8 cellular contexts compared by ENCODE assay signal in the genomic region with DNA sequence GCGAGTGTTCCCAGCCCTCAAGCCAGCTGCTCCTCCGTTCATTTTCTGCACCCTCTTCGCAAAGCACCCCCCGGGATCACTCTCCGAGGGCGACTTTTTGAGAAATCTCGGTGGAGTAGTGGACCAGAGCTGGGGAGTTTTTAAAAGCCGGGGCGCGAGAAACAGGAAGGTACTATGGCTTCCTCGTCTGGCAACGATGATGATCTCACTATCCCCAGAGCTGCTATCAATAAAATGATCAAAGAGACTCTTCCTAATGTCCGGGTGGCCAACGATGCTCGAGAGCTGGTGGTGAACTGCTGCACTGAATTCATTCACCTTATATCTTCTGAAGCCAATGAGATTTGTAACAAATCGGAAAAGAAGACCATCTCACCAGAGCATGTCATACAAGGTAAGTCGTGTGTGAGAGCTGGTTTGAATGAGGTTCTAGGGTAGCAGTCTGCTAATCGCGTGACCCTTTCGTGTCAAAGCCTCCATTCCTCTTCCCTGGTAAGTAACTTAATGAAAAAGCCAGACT. TPM values are rescaled to one million over a fixed set of nuclear protein-coding genes. Genes with fewer than 3 reads are reported as not detected.
DNase-seq lines count a peak whose midpoint lies in the region; ATAC-seq, FAIRE-seq and TF ChIP-seq lines count a peak whose summit lies in the region.

No MANE protein-coding gene starts in this region.

- ATAC-seq in GM18508 (IDR thresholded peaks at IDR 0.05; ENCODE audit: insufficient read depth, unreplicated experiment) (peak; percentile 26), HG03025 (IDR thresholded peaks at IDR 0.05; ENCODE audit: low FRiP score, unreplicated experiment) (peak; percentile 14), pancreas (peak; percentile 11 to 39 (median 22))

- intact Hi-C loops in pancreas (cut with DNase I) = no loop called here

- H3K9ac ChIP-seq in OCI-LY3 (ENCODE audit: low read length) = peak overlapping the region; percentile 99

- H3K4me3 ChIP-seq in OCI-LY3 (ENCODE audit: low read length) = peak overlapping the region; percentile 99
- H3K4me3 ChIP-seq in pancreas = peak overlapping the region; percentile 81 to 96 (median 96)

- H3K79me2 ChIP-seq in OCI-LY3 (ENCODE audit: low read length) = peaks cover 85% of the 10 kb centered on the region

- no peaks in the 10 kb centered on the region for H3K27me3 ChIP-seq in OCI-LY3 (ENCODE audit: low read depth, low read length)
- H3K27me3 ChIP-seq in pancreas = no peaks in the 10 kb centered on the region

- H3K4me1 ChIP-seq in OCI-LY3 (ENCODE audit: low read length) (peaks cover 20% of the 10 kb centered on the region), pancreas (peaks cover 5 to 22% (median 18%) of the 10 kb centered on the region in 3 donors)

- peak; percentile 32 for DNase-seq in Ammon's horn (ENCODE audit: low spot score)
- DNase-seq in activated effector memory CD4-positive, alpha-beta T cell treated with anti-CD3 and anti-CD28 coated beads, Interleukin-2, amount 50 U/mL, for 16 hours = peak; percentile 77
- DNase-seq in germinal center (ENCODE audit: low spot score) = peak; percentile 49
- no peak for DNase-seq in pancreas
- DNase-seq in SKM-1 treated with dmso at 0.1 percent for 144 hours (lab: John Stamatoyannopoulos, UW; ENCODE audit: unreplicated experiment) = no peak

- H4K20me1 ChIP-seq in OCI-LY3 (ENCODE audit: insufficient read depth, low read length) = peaks cover 43% of the 10 kb centered on the region

- 0% methylated on average over 20 of the region's 20 CpGs for WGBS in pancreas, 2 donors

- H3K9me3 ChIP-seq in OCI-LY3 (ENCODE audit: insufficient read depth, low read length) (no peaks in the 10 kb centered on the region), pancreas (no peaks in the 10 kb centered on the region)

- no peak overlapping the region for H2AFZ ChIP-seq in OCI-LY3 (ENCODE audit: low read depth, low read length)

- TF ChIP-seq CTCF in OCI-LY3 (IDR thresholded peaks at IDR 0.05; ENCODE audit: low read depth, low read length) (no peak), pancreas (IDR thresholded peaks at IDR 0.05) (no peak)

- no peak for FAIRE-seq in pancreas (lab: Jason Lieb, UNC)

- H3K4me2 ChIP-seq in OCI-LY3 (ENCODE audit: low read length) = peak overlapping the region; percentile 67

- peak overlapping the region; percentile 92 for H3K27ac ChIP-seq in OCI-LY3 (ENCODE audit: low read length)
- H3K27ac ChIP-seq in pancreas = peak overlapping the region; percentile 76 to 96 (median 90)

- peaks cover 7% of the 10 kb centered on the region for H3K36me3 ChIP-seq in OCI-LY3 (replicated peaks; ENCODE audit: low read depth, low read length)
- H3K36me3 ChIP-seq in pancreas = no peaks in the 10 kb centered on the region

RNA-seq across cellular contexts. Expression of a gene that starts 0.8 kb away (rescaled TPM):
- total RNA-seq in pancreas = 10 to 100 TPM; 10.1 to 26.0 (median 16.5) TPM
- polyA plus RNA-seq in pancreas = 1 to 10 TPM; 3.3 to 7.2 TPM

Comparison
In these comparisons a context has a peak if more than half of its experiments do, and no peak if none do; other contexts are left out.
1. DNase-seq: peak in Ammon's horn (single experiment), activated effector memory CD4-positive, alpha-beta T cell treated with anti-CD3 and anti-CD28 coated beads, Interleukin-2, amount 50 U/mL, for 16 hours (single experiment) and germinal center (single experiment); none in pancreas (0 of 6) and SKM-1 treated with dmso at 0.1 percent for 144 hours (single experiment).
2. Peak in every context shown above with its lines, with median percentiles within 50 percentile points of each other: ATAC-seq.